In the genomic region with DNA sequence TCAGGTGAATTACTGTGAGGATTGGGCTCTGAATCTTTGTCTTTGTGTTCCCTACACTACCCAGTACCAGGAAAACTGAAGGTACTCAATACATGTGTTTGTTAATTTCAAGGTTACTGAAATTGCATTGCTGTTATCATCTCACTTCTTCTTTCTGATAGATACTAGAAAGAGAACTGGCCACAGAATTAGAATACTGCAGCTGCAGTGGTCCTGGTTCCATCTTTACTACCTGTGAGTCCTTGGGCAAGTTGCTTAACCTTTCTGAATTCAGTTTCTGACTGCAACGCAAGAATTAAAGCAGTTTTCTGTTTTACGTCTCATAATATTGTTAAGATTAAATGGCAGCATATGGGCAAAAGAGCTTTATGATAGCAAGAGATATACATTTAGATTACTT, we compare ENCODE assay signal across 11 cellular contexts.
DNase-seq lines count a peak whose midpoint lies in the region; ATAC-seq and TF ChIP-seq lines count a peak whose summit lies in the region.
"Had no signal": no experiment of that assay in that cellular context is flagged by ENCODE, and none has a peak within 500 bp of the region (broad histone marks: within the 10 kb centered on the region; RNA-seq: fewer than 3 reads in every experiment).

No MANE protein-coding gene starts in this region.

- intact Hi-C loops in natural killer cell (cut with micrococcal nuclease) = no loop called here

- peak; percentile 78 for ATAC-seq in GM18861 (IDR thresholded peaks at IDR 0.05; ENCODE audit: unreplicated experiment)
- ATAC-seq in GM21447 (IDR thresholded peaks at IDR 0.05; ENCODE audit: unreplicated experiment) = peak; percentile 83
- ATAC-seq in HG03025 (IDR thresholded peaks at IDR 0.05; ENCODE audit: low FRiP score, unreplicated experiment) = peak; percentile 92
- no peak for ATAC-seq in natural killer cell
- ATAC-seq: upper lobe of right lung had no signal

- H3K36me3 ChIP-seq in MM.1S (replicated peaks; ENCODE audit: insufficient read depth, low read length) (no peaks in the 10 kb centered on the region), HAP-1 (replicated peaks) (no peaks in the 10 kb centered on the region)
- H3K36me3 ChIP-seq: upper lobe of right lung had no signal

- H3K27ac ChIP-seq in MM.1S (ENCODE audit: low read length) = peak overlapping the region; percentile 52; the same call in 1 of the 2 replicates
- H3K27ac ChIP-seq: upper lobe of right lung had no signal

- no peaks in the 10 kb centered on the region for H3K9me2 ChIP-seq in MM.1S (replicated peaks; ENCODE audit: insufficient read depth, low read length)

- H3K4me3 ChIP-seq in MM.1S (ENCODE audit: low read length) = no peak overlapping the region
- H3K4me3 ChIP-seq in HAP-1 = no peak overlapping the region
- H3K4me3 ChIP-seq: upper lobe of right lung had no signal

- CTCF ChIA-PET in activated naive CD4-positive, alpha-beta T cell treated with anti-CD3 and anti-CD28 coated beads, Interleukin-2, amount 10 ng/mL, durations not matched to agents 7 days and 5 days (lab: Charles Lee) = no interaction called here

- no peaks in the 10 kb centered on the region for H4K20me1 ChIP-seq in MM.1S (ENCODE audit: insufficient read depth, low read length)

- no peak overlapping the region for H3K9ac ChIP-seq in MM.1S (ENCODE audit: low read length)

- no peaks in the 10 kb centered on the region for H3K27me3 ChIP-seq in MM.1S (replicated peaks; ENCODE audit: insufficient read depth, low read length)
- H3K27me3 ChIP-seq in HAP-1 (ENCODE audit: low read depth) = peaks cover 9% of the 10 kb centered on the region
- H3K27me3 ChIP-seq: upper lobe of right lung had no signal

- H3K4me1 ChIP-seq in MM.1S (ENCODE audit: low read length) (peaks cover 68% of the 10 kb centered on the region), HAP-1 (0 out of 2 replicates have a peak, but pooled peaks cover 9% of the 10 kb centered on the region)
- H3K4me1 ChIP-seq: upper lobe of right lung had no signal

- 0 out of 2 replicates have a peak overlapping the region, but pooled peaks have one; percentile 1 for H3K4me2 ChIP-seq in MM.1S (ENCODE audit: low read depth, low read length)

- in situ Hi-C loops in HAP-1 (cut with MboI; ENCODE audit: low sequenced_read_pairs) = no loop called here

- no peaks in the 10 kb centered on the region for H3K79me2 ChIP-seq in MM.1S (ENCODE audit: low read length)

- H3K4me1 Mint-ChIP-seq in natural killer cell = peaks cover 0 to 10% of the 10 kb centered on the region in 2 donors
- no peaks in the 10 kb centered on the region for H3K4me1 Mint-ChIP-seq in activated naive CD4-positive, alpha-beta T cell treated with anti-CD3 and anti-CD28 coated beads, Interleukin-2, amount 10 ng/mL, durations not matched to agents 7 days and 5 days

- no peak overlapping the region for H3K4me3 Mint-ChIP-seq in natural killer cell
- no peak overlapping the region for H3K4me3 Mint-ChIP-seq in activated naive CD4-positive, alpha-beta T cell treated with anti-CD3 and anti-CD28 coated beads, Interleukin-2, amount 10 ng/mL, durations not matched to agents 7 days and 5 days
- H3K4me3 Mint-ChIP-seq: CD4-positive, CD25-positive, alpha-beta regulatory T cell had no signal

- H3K9me3 Mint-ChIP-seq in natural killer cell = peaks cover 0 to 5% of the 10 kb centered on the region in 2 donors
- no peaks in the 10 kb centered on the region for H3K9me3 Mint-ChIP-seq in activated naive CD4-positive, alpha-beta T cell treated with anti-CD3 and anti-CD28 coated beads, Interleukin-2, amount 10 ng/mL, durations not matched to agents 7 days and 5 days

- TF ChIP-seq CTCF in MM.1S (IDR thresholded peaks at IDR 0.05; ENCODE audit: low read length) (no peak), natural killer cell (IDR thresholded peaks at IDR 0.05) (no peak)

- H3K27ac Mint-ChIP-seq in natural killer cell = no peak overlapping the region
- no peak overlapping the region for H3K27ac Mint-ChIP-seq in activated naive CD4-positive, alpha-beta T cell treated with anti-CD3 and anti-CD28 coated beads, Interleukin-2, amount 10 ng/mL, durations not matched to agents 7 days and 5 days
- H3K27ac Mint-ChIP-seq: CD4-positive, CD25-positive, alpha-beta regulatory T cell had no signal

- no peak overlapping the region for H2AFZ ChIP-seq in MM.1S (ENCODE audit: low read length)

- no peaks in the 10 kb centered on the region for H3K36me3 Mint-ChIP-seq in natural killer cell
- H3K36me3 Mint-ChIP-seq in activated naive CD4-positive, alpha-beta T cell treated with anti-CD3 and anti-CD28 coated beads, Interleukin-2, amount 10 ng/mL, durations not matched to agents 7 days and 5 days = no peaks in the 10 kb centered on the region
- H3K36me3 Mint-ChIP-seq: CD4-positive, CD25-positive, alpha-beta regulatory T cell had no signal

- no peaks in the 10 kb centered on the region for H3K9me3 ChIP-seq in MM.1S (replicated peaks; ENCODE audit: insufficient read depth, low read length)
- no peaks in the 10 kb centered on the region for H3K9me3 ChIP-seq in HAP-1
- H3K9me3 ChIP-seq: upper lobe of right lung had no signal

- peaks cover 42% of the 10 kb centered on the region for H3F3A ChIP-seq in MM.1S (ENCODE audit: insufficient read depth, low read length)

- DNase-seq in MM.1S (peak; percentile 18), HAP-1 (ENCODE audit: low spot score in 2 of 2) (no peak), SIG-M5 (lab: John Stamatoyannopoulos, UW) (no peak), natural killer cell (no peak)
- no peak for DNase-seq in activated naive CD4-positive, alpha-beta T cell treated with anti-CD3 and anti-CD28 coated beads, Interleukin-2, amount 10 ng/mL, durations not matched to agents 7 days and 5 days
- DNase-seq: CD4-positive, CD25-positive, alpha-beta regulatory T cell; NCI-H1694; upper lobe of right lung had no signal

- peaks cover 3 to 11% of the 10 kb centered on the region in 2 donors for H3K27me3 Mint-ChIP-seq in natural killer cell (ENCODE audit: low read depth in 2 of 2)
- no peaks in the 10 kb centered on the region for H3K27me3 Mint-ChIP-seq in activated naive CD4-positive, alpha-beta T cell treated with anti-CD3 and anti-CD28 coated beads, Interleukin-2, amount 10 ng/mL, durations not matched to agents 7 days and 5 days
- H3K27me3 Mint-ChIP-seq: CD4-positive, CD25-positive, alpha-beta regulatory T cell had no signal

Comparison
In these comparisons a context has a peak if more than half of its experiments do, and no peak if none do; other contexts are left out.
1. ATAC-seq: peak in GM18861 (single experiment), GM21447 (single experiment) and HG03025 (single experiment); none in natural killer cell (0 of 3).